In genomic region chr12:46360370-46360769, GRCh38 we compare ENCODE assay signal across 20 cellular contexts. TPM values are rescaled to one million over a fixed set of nuclear protein-coding genes. Genes with fewer than 3 reads are reported as not detected.
DNase-seq lines count a peak whose midpoint lies in the region; ATAC-seq and TF ChIP-seq lines count a peak whose summit lies in the region.
"Had no signal": no experiment of that assay in that cellular context is flagged by ENCODE, and none has a peak within 500 bp of the region (broad histone marks: within the 10 kb centered on the region; RNA-seq: fewer than 3 reads in every experiment).

No MANE protein-coding gene starts in this region.

- no peak overlapping the region for H2AFZ ChIP-seq in osteoblast (ENCODE audit: low read length)

- H4K20me1 ChIP-seq in osteoblast (ENCODE audit: insufficient read depth, low read length) = peaks cover 72% of the 10 kb centered on the region

- no peak overlapping the region for H3K4me3 Mint-ChIP-seq in activated CD8-positive, alpha-beta memory T cell treated with anti-CD3 and anti-CD28 coated beads, Interleukin-2, amount 10 ng/mL, durations not matched to agents 7 days and 5 days
- H3K4me3 Mint-ChIP-seq in IgD-negative memory B cell = no peak overlapping the region
- H3K4me3 Mint-ChIP-seq: activated CD4-positive, alpha-beta memory T cell treated with anti-CD3 and anti-CD28 coated beads for 36 hours; H9 had no signal

- no peak for ATAC-seq in activated CD8-positive, alpha-beta memory T cell treated with anti-CD3 and anti-CD28 coated beads, Interleukin-2, amount 10 ng/mL, durations not matched to agents 7 days and 5 days
- ATAC-seq in HG03039 (IDR thresholded peaks at IDR 0.05; ENCODE audit: unreplicated experiment) = no peak
- ATAC-seq: heart left ventricle had no signal

- CTCF ChIA-PET in activated CD8-positive, alpha-beta memory T cell treated with anti-CD3 and anti-CD28 coated beads, Interleukin-2, amount 10 ng/mL, durations not matched to agents 7 days and 5 days (lab: Charles Lee) = no interaction called here
- CTCF ChIA-PET in A673 (lab: Charles Lee) = no interaction called here

- peak overlapping the region; percentile 35 for H3K27ac Mint-ChIP-seq in activated CD8-positive, alpha-beta memory T cell treated with anti-CD3 and anti-CD28 coated beads, Interleukin-2, amount 10 ng/mL, durations not matched to agents 7 days and 5 days
- peak overlapping the region; percentile 4 to 83 (median 13) for H3K27ac Mint-ChIP-seq in IgD-negative memory B cell
- H3K27ac Mint-ChIP-seq: H9 had no signal

- H3K27me3 ChIP-seq in adipocyte (replicated peaks; ENCODE audit: control insufficient read depth, insufficient read depth, low read length) = no peaks in the 10 kb centered on the region
- no peaks in the 10 kb centered on the region for H3K27me3 ChIP-seq in osteoblast (ENCODE audit: insufficient read depth, low read length)
- H3K27me3 ChIP-seq in A673 (replicated peaks; ENCODE audit: insufficient read depth, low read depth, low read length, poor library complexity) = no peaks in the 10 kb centered on the region
- H3K27me3 ChIP-seq: BLaER1, heart left ventricle had no signal

- POLR2A ChIA-PET in A673 (lab: Charles Lee; ENCODE audit: low non-redundant PET) = no interaction called here

- H3K9me3 Mint-ChIP-seq in activated CD8-positive, alpha-beta memory T cell treated with anti-CD3 and anti-CD28 coated beads, Interleukin-2, amount 10 ng/mL, durations not matched to agents 7 days and 5 days (ENCODE audit: low read depth) = no peaks in the 10 kb centered on the region
- H3K9me3 Mint-ChIP-seq in IgD-negative memory B cell = no peaks in the 10 kb centered on the region
- H3K9me3 Mint-ChIP-seq: activated CD4-positive, alpha-beta memory T cell treated with anti-CD3 and anti-CD28 coated beads for 36 hours; activated naive CD8-positive, alpha-beta T cell treated with anti-CD3 and anti-CD28 coated beads, Interleukin-2, amount 10 ng/mL, durations not matched to agents 7 days and 5 days; H9 had no signal

- TF ChIP-seq CTCF in osteoblast (IDR thresholded peaks at IDR 0.05; ENCODE audit: extremely low read depth, low read depth, low read length) (no peak), A673 (conservative IDR thresholded peaks at IDR 0.05; ENCODE audit: low read depth, low read length) (no peak)

- H3K36me3 ChIP-seq in adipocyte (ENCODE audit: control insufficient read depth, insufficient read depth, low read length, severe bottlenecking) (peaks cover 71% of the 10 kb centered on the region), osteoblast (ENCODE audit: insufficient read depth, low read length) (peaks cover 69% of the 10 kb centered on the region), A673 (ENCODE audit: insufficient read depth, low read length, poor library complexity, severe bottlenecking) (peaks cover 70% of the 10 kb centered on the region)

- H3K36me3 Mint-ChIP-seq in activated CD8-positive, alpha-beta memory T cell treated with anti-CD3 and anti-CD28 coated beads, Interleukin-2, amount 10 ng/mL, durations not matched to agents 7 days and 5 days = peaks cover 61% of the 10 kb centered on the region
- peaks cover 7% of the 10 kb centered on the region for H3K36me3 Mint-ChIP-seq in IgD-negative memory B cell

- intact Hi-C loops in A673 (cut with micrococcal nuclease; ENCODE audit: unreplicated experiment) = no loop called here

- no TSS peak for BruUV-seq in A673 (replicated peaks; lab: Mats Ljungman, UMichigan)

- no peak overlapping the region for H3K4me2 ChIP-seq in osteoblast (ENCODE audit: insufficient read depth, low read length)
- H3K4me2 ChIP-seq: BLaER1 had no signal

- H3K9me3 ChIP-seq in adipocyte (ENCODE audit: control insufficient read depth, low read length) (no peaks in the 10 kb centered on the region), osteoblast (ENCODE audit: low read depth, low read length) (no peaks in the 10 kb centered on the region), A673 (ENCODE audit: low read depth, low read length, poor library complexity, severe bottlenecking) (no peaks in the 10 kb centered on the region)
- H3K9me3 ChIP-seq: BLaER1, heart left ventricle had no signal

- peak overlapping the region; percentile 39 for H3K4me3 ChIP-seq in adipocyte (ENCODE audit: low read length)
- H3K4me3 ChIP-seq in osteoblast (ENCODE audit: insufficient read depth, low read length) = no peak overlapping the region
- H3K4me3 ChIP-seq in A673 (ENCODE audit: low read depth, low read length, poor library complexity, severe bottlenecking) = no peak overlapping the region
- H3K4me3 ChIP-seq: BLaER1, heart left ventricle had no signal

- H3K27ac ChIP-seq in osteoblast (ENCODE audit: low read depth, low read length) = peak overlapping the region; percentile 4
- H3K27ac ChIP-seq in A673 (ENCODE audit: low read depth, low read length, poor library complexity, severe bottlenecking) = no peak overlapping the region
- H3K27ac ChIP-seq: BLaER1 had no signal

- no peak for DNase-seq in activated CD8-positive, alpha-beta memory T cell treated with anti-CD3 and anti-CD28 coated beads, Interleukin-2, amount 10 ng/mL, durations not matched to agents 7 days and 5 days
- DNase-seq in activated CD8-positive, alpha-beta memory T cell treated with anti-CD3 and anti-CD28 coated beads, Interleukin-2, amount 50 U/mL, for 4 hours = no peak
- DNase-seq in adipocyte (ENCODE audit: low read depth) (no peak), osteoblast (ENCODE audit: insufficient read length, low spot score, missing footprints) (no peak), A673 (ENCODE audit: low spot score) (no peak), germinal center (ENCODE audit: low spot score) (no peak)
- DNase-seq: ACHN; activated CD4-positive, alpha-beta memory T cell treated with anti-CD3 and anti-CD28 coated beads for 36 hours; activated CD4-positive, CD25-positive, alpha-beta regulatory T cell; activated naive CD8-positive, alpha-beta T cell treated with anti-CD3 and anti-CD28 coated beads, Interleukin-2, amount 10 ng/mL, durations not matched to agents 7 days and 5 days; H9; heart left ventricle; NCI-H1092 treated with DMSO at 0.1 percent for 48 hours; NCI-H2029; NCI-H345; occipital lobe; SHP77 treated with DMSO at 0.1 percent for 48 hours had no signal

- no peaks in the 10 kb centered on the region for H3K27me3 Mint-ChIP-seq in activated CD8-positive, alpha-beta memory T cell treated with anti-CD3 and anti-CD28 coated beads, Interleukin-2, amount 10 ng/mL, durations not matched to agents 7 days and 5 days
- H3K27me3 Mint-ChIP-seq in IgD-negative memory B cell = no peaks in the 10 kb centered on the region
- H3K27me3 Mint-ChIP-seq: activated CD4-positive, alpha-beta memory T cell treated with anti-CD3 and anti-CD28 coated beads for 36 hours; activated naive CD8-positive, alpha-beta T cell treated with anti-CD3 and anti-CD28 coated beads, Interleukin-2, amount 10 ng/mL, durations not matched to agents 7 days and 5 days had no signal

- peak overlapping the region; percentile 62 for H3K9ac ChIP-seq in adipocyte (ENCODE audit: low read length)
- H3K9ac ChIP-seq: BLaER1 had no signal

- peaks cover 5% of the 10 kb centered on the region for H3K79me2 ChIP-seq in osteoblast (ENCODE audit: insufficient read depth, low read length)

- peaks cover 39% of the 10 kb centered on the region for H3K4me1 Mint-ChIP-seq in activated CD8-positive, alpha-beta memory T cell treated with anti-CD3 and anti-CD28 coated beads, Interleukin-2, amount 10 ng/mL, durations not matched to agents 7 days and 5 days
- peaks cover 18 to 43% (median 19%) of the 10 kb centered on the region in 3 donors for H3K4me1 Mint-ChIP-seq in IgD-negative memory B cell

- H3K4me1 ChIP-seq in adipocyte (ENCODE audit: control insufficient read depth, insufficient read depth, low read length) (peaks cover 58% of the 10 kb centered on the region), osteoblast (ENCODE audit: insufficient read depth, low read length) (peaks cover 13% of the 10 kb centered on the region), A673 (ENCODE audit: insufficient read depth, low read length, poor library complexity, severe bottlenecking) (peaks cover 29% of the 10 kb centered on the region)

RNA-seq across cellular contexts. Expression of gene SLC38A2, which starts 12.2 kb away (rescaled TPM):
- 100 to 1,000 TPM; 168 to 258 TPM for total RNA-seq in activated CD8-positive, alpha-beta memory T cell treated with anti-CD3 and anti-CD28 coated beads, Interleukin-2, amount 10 ng/mL, durations not matched to agents 7 days and 5 days
- 51.1 TPM for polyA plus RNA-seq in IgD-negative memory B cell
- total RNA-seq in osteoblast = 919 and 1,020 TPM in 2 replicates
- 395 and 440 TPM in 2 replicates for total RNA-seq in A673 (2021)
